In the genomic region with DNA sequence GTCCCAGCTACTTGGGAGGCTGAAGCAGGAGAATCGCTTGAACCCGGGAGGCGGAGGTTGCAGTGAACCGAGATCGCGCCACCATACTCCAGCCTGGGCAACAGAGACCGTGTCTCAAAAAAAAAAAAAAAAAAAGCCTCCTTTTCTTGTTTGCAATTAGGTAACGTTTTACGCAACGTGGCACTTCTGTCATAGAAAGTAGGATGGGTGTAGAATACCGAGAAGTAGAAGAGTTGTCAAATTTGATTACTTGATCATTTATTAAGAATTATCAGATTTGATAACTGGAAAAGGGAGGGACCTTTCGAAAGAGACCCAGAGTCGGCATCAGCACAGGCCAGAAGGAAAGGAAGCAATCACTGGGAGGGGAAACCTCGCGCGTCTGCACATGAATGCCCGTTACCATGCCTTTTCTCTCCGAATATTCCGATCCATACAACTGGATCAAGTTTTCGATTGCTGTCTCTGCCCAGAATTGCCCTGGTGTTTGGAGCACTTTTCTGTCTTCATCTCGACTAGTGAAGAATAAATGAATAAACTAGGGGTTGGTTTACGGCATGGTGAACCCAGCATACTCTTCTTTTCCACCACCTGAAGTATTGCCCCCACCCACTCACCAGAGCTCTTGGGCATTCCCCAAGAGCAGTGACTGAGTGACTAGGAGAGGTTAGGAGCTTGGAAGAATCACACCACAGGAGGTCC, we compare ENCODE assay signal across 32 cellular contexts. TPM values are rescaled to one million over a fixed set of nuclear protein-coding genes. Genes with fewer than 3 reads are reported as not detected.
"Had no signal": no experiment of that assay in that cellular context is flagged by ENCODE, and none has a peak within 500 bp of the region (broad histone marks: within the 10 kb centered on the region; RNA-seq: fewer than 3 reads in every experiment).

No MANE protein-coding gene starts in this region.

- H3K4me3 ChIP-seq: colonic mucosa, esophagus squamous epithelium, gastrocnemius medialis, heart right ventricle, left lung, lower lobe of right lung, mucosa of descending colon had no signal

- H3K36me3 Mint-ChIP-seq: mesothelial cell of epicardium had no signal

- H3K9me3 Mint-ChIP-seq: endodermal cell, mesothelial cell of epicardium had no signal

- H3K27me3 ChIP-seq: colonic mucosa had no signal

- H3K27ac ChIP-seq: colonic mucosa, epithelial cell of prostate, esophagus squamous epithelium, gastrocnemius medialis, heart right ventricle, left lung, lower lobe of right lung had no signal

- H3K4me1 Mint-ChIP-seq: mesothelial cell of epicardium had no signal

- H3K36me3 ChIP-seq: colonic mucosa, esophagus squamous epithelium, gastrocnemius medialis, heart right ventricle, left lung, lower lobe of right lung had no signal

- H3K4me3 Mint-ChIP-seq: dendritic cell treated with granulocyte-macrophage colony-stimulating factor and Interleukin-4, amounts not matched to agents 40 ng/mL and 50 ng/mL, for 4 days; effector memory CD8-positive, alpha-beta T cell; mesothelial cell of epicardium had no signal

- H3K4me1 ChIP-seq: colonic mucosa, gastrocnemius medialis, left lung, lower lobe of right lung had no signal

- DNase-seq: colonic mucosa; cortex of kidney; effector CD8-positive, alpha-beta T cell; effector memory CD8-positive, alpha-beta T cell; endodermal cell; erythroblast; esophagus squamous epithelium; foreskin fibroblast; foreskin melanocyte; gastrocnemius medialis; head of caudate nucleus; heart right ventricle; hippocampal formation; left cardiac atrium; left lung; left ventricle myocardium superior; lower lobe of right lung; mesenchymal stem cell; mucosa of descending colon; naive B cell had no signal

- ATAC-seq: effector memory CD8-positive, alpha-beta T cell; esophagus mucosa; gastrocnemius medialis; heart right ventricle; left cardiac atrium; left lung; left ventricle myocardium superior; lower lobe of right lung; mucosa of descending colon had no signal

- H3K27ac Mint-ChIP-seq: dendritic cell treated with granulocyte-macrophage colony-stimulating factor and Interleukin-4, amounts not matched to agents 40 ng/mL and 50 ng/mL, for 4 days; effector memory CD8-positive, alpha-beta T cell; endodermal cell; mesothelial cell of epicardium had no signal

RNA-seq across cellular contexts. Expression of gene TFAP2D, which starts 4.5 kb away (rescaled TPM):
- total RNA-seq: colonic mucosa, dermis microvascular lymphatic vessel endothelial cell, endodermal cell, esophagus mucosa, esophagus squamous epithelium, gastrocnemius medialis, glomerular endothelial cell, heart right ventricle, kidney epithelial cell, left cardiac atrium, left lung, left ventricle myocardium superior, lower leg skin, lower lobe of right lung, lung microvascular endothelial cell, mesenteric fat pad, mesothelial cell of epicardium, mucosa of descending colon, myocyte had no signal
- polyA plus RNA-seq: heart right ventricle, keratinocyte had no signal
